Comparison of ENCODE assay signal across 9 cellular contexts in the genomic region with DNA sequence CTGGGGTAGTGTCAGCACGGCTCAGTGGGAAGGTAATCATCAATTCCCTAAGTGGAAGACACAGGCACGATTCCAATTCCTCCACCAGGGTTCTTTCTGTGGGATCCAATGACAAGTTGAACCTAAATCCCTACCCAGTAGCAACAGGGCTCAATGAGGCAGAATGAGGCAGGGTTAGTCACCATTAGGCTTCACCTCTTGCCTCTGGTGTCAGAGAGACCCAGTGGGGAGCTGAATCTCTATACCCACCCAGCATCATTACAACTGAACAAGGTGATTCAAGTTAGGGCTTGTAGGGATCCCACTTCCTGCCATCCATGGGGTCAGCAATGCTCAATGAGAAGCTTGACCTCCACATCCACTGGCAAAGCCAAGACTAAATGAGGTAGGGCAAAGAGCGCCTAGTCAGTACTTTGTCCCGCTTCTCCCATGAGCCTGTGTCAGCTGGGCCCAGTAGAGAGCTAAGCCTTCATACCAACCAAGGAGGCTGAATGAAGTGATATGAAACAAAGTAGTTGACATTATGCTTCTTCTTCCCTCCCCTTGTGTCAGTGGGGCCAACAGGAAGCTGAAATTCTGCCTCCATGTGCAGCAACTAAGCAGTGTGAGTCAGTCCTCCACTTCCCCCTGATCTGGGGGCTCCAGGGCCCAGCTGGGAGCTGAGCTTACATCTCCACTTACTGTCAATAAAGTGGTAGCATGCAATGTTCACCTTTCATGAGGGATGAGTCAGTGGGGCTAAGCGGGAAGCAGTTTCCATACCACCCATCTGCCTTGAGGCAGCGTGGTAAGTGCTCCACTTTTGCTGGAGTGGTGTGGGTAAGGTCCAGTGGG. TPM values are rescaled to one million over a fixed set of nuclear protein-coding genes. Genes with fewer than 3 reads are reported as not detected.
DNase-seq lines count a peak whose midpoint lies in the region; ATAC-seq and TF ChIP-seq lines count a peak whose summit lies in the region.
"Had no signal": no experiment of that assay in that cellular context is flagged by ENCODE, and none has a peak within 500 bp of the region (broad histone marks: within the 10 kb centered on the region; RNA-seq: fewer than 3 reads in every experiment).

No MANE protein-coding gene starts in this region.

- peak in 1 of 5 donors; percentile 23 for DNase-seq in CD4-positive, alpha-beta memory T cell
- DNase-seq in iris pigment epithelial cell (ENCODE audit: low read depth) (peak; percentile 45), mesenteric fat pad (ENCODE audit: low spot score) (no peak), upper lobe of right lung (no peak), cortex of kidney (lab: John Stamatoyannopoulos, UW) (no peak)

- no peak overlapping the region for H3K4me3 ChIP-seq in CD4-positive, alpha-beta memory T cell (ENCODE audit: low read length in 2 of 2)
- no peak overlapping the region for H3K4me3 ChIP-seq in upper lobe of right lung

- H3K4me1 ChIP-seq in CD4-positive, alpha-beta memory T cell (ENCODE audit: insufficient read depth, low read length), result no peaks in the 10 kb centered on the region
- no peaks in the 10 kb centered on the region for H3K4me1 ChIP-seq in upper lobe of right lung

- H3K4me1 Mint-ChIP-seq in CD4-positive, alpha-beta memory T cell, result peaks cover 0 to 12% (median 2%) of the 10 kb centered on the region in 4 donors
- no peaks in the 10 kb centered on the region for H3K4me1 Mint-ChIP-seq in IgD-negative memory B cell
- H3K4me1 Mint-ChIP-seq in activated T-helper 17 cell treated with anti-CD3 and anti-CD28 coated beads, Interleukin-2, amount 50 U/mL, for 72 hours, result no peaks in the 10 kb centered on the region

- no peaks in the 10 kb centered on the region for H3K27me3 Mint-ChIP-seq in CD4-positive, alpha-beta memory T cell
- peaks cover 2% of the 10 kb centered on the region for H3K27me3 Mint-ChIP-seq in IgD-negative memory B cell
- H3K27me3 Mint-ChIP-seq in activated T-helper 17 cell treated with anti-CD3 and anti-CD28 coated beads, Interleukin-2, amount 50 U/mL, for 72 hours, result no peaks in the 10 kb centered on the region

- peak; percentile 85 for ATAC-seq in activated T-helper 17 cell treated with anti-CD3 and anti-CD28 coated beads, Interleukin-2, amount 50 U/mL, for 72 hours (replicated peaks)
- no peak for ATAC-seq in upper lobe of right lung
- ATAC-seq in GM21360 (IDR thresholded peaks at IDR 0.05; ENCODE audit: unreplicated experiment), result no peak

- H3K36me3 Mint-ChIP-seq in CD4-positive, alpha-beta memory T cell, result no peaks in the 10 kb centered on the region
- H3K36me3 Mint-ChIP-seq in IgD-negative memory B cell, result peaks cover 1% of the 10 kb centered on the region
- H3K36me3 Mint-ChIP-seq in activated T-helper 17 cell treated with anti-CD3 and anti-CD28 coated beads, Interleukin-2, amount 50 U/mL, for 72 hours (ENCODE audit: low read depth), result no peaks in the 10 kb centered on the region

- no peaks in the 10 kb centered on the region for H3K9me3 ChIP-seq in CD4-positive, alpha-beta memory T cell (ENCODE audit: control insufficient read depth in 1 of 2, low read length in 2 of 2)
- no peaks in the 10 kb centered on the region for H3K9me3 ChIP-seq in upper lobe of right lung

- peak overlapping the region in 1 of 7 donors; percentile 42 for H3K27ac Mint-ChIP-seq in CD4-positive, alpha-beta memory T cell
- H3K27ac Mint-ChIP-seq in IgD-negative memory B cell, result no peak overlapping the region
- no peak overlapping the region for H3K27ac Mint-ChIP-seq in activated T-helper 17 cell treated with anti-CD3 and anti-CD28 coated beads, Interleukin-2, amount 50 U/mL, for 72 hours

- no peak overlapping the region for H3K27ac ChIP-seq in CD4-positive, alpha-beta memory T cell (ENCODE audit: low read depth, low read length)
- no peak overlapping the region for H3K27ac ChIP-seq in upper lobe of right lung
- H3K27ac ChIP-seq: KMS-11 had no signal

- peaks cover 0 to 2% (median 0%) of the 10 kb centered on the region in 8 donors for H3K9me3 Mint-ChIP-seq in CD4-positive, alpha-beta memory T cell
- no peaks in the 10 kb centered on the region for H3K9me3 Mint-ChIP-seq in IgD-negative memory B cell
- H3K9me3 Mint-ChIP-seq in activated T-helper 17 cell treated with anti-CD3 and anti-CD28 coated beads, Interleukin-2, amount 50 U/mL, for 72 hours, result no peaks in the 10 kb centered on the region

- no peaks in the 10 kb centered on the region for H3K27me3 ChIP-seq in CD4-positive, alpha-beta memory T cell (ENCODE audit: insufficient read depth, low read length)
- H3K27me3 ChIP-seq in upper lobe of right lung, result no peaks in the 10 kb centered on the region

- no peak for TF ChIP-seq CTCF in upper lobe of right lung (IDR thresholded peaks at IDR 0.05)

- no peaks in the 10 kb centered on the region for H3K36me3 ChIP-seq in CD4-positive, alpha-beta memory T cell (ENCODE audit: insufficient read depth, low read length)
- H3K36me3 ChIP-seq in upper lobe of right lung, result no peaks in the 10 kb centered on the region

- intact Hi-C loops in CD4-positive, alpha-beta memory T cell (cut with micrococcal nuclease), result no loop called here
- intact Hi-C loops in upper lobe of right lung (cut with DNase I), result no loop called here

- POLR2A ChIA-PET in CD4-positive, alpha-beta memory T cell (lab: Charles Lee; ENCODE audit: partially characterized antibody), result interaction anchor here (1.0 kb wide), 1 partner anchor 36 kb away, joined by 4 read pairs; a partner anchor contains a TSS

- CTCF ChIA-PET in CD4-positive, alpha-beta memory T cell (lab: Charles Lee; ENCODE audit: partially characterized antibody), result no interaction called here

- H3K4me3 Mint-ChIP-seq in CD4-positive, alpha-beta memory T cell, result peak overlapping the region; percentile 70 to 85 (median 81)
- H3K4me3 Mint-ChIP-seq in IgD-negative memory B cell, result peak overlapping the region in 3 of 4 donors; percentile 58 to 78 (median 75)
- H3K4me3 Mint-ChIP-seq in activated T-helper 17 cell treated with anti-CD3 and anti-CD28 coated beads, Interleukin-2, amount 50 U/mL, for 72 hours, result peak overlapping the region; percentile 61

RNA-seq across cellular contexts. Expression of a gene that starts 36.4 kb away (rescaled TPM):
- total RNA-seq in CD4-positive, alpha-beta memory T cell, result 10 to 100 TPM; 27.8 to 29.8 TPM
- polyA plus RNA-seq in CD4-positive, alpha-beta memory T cell, result 10 to 100 TPM in 1 of 2 donors, 1 to 10 TPM in 1; 9.1 to 14.4 TPM
- 22.6 TPM for polyA plus RNA-seq in IgD-negative memory B cell
- 10 to 100 TPM; 11.9 to 14.2 TPM for total RNA-seq in activated T-helper 17 cell treated with anti-CD3 and anti-CD28 coated beads, Interleukin-2, amount 50 U/mL, for 72 hours
- total RNA-seq in mesenteric fat pad (10.9 TPM), upper lobe of right lung (18.0 TPM)

RNA-seq across cellular contexts. Expression of a gene that starts 51.2 kb away (rescaled TPM):
- 1 to 10 TPM; 2.3 to 2.7 TPM for total RNA-seq in CD4-positive, alpha-beta memory T cell
- 1 to 10 TPM; 1.2 to 1.6 TPM for polyA plus RNA-seq in CD4-positive, alpha-beta memory T cell
- polyA plus RNA-seq in IgD-negative memory B cell, result 3.1 TPM
- total RNA-seq in activated T-helper 17 cell treated with anti-CD3 and anti-CD28 coated beads, Interleukin-2, amount 50 U/mL, for 72 hours, result 1 to 10 TPM; 2.2 to 5.5 TPM
- total RNA-seq in mesenteric fat pad (not detected), upper lobe of right lung (0.78 TPM)

RNA-seq across cellular contexts. Expression of a gene that starts 51.4 kb away (rescaled TPM):
- not detected for total RNA-seq in CD4-positive, alpha-beta memory T cell
- not detected for polyA plus RNA-seq in CD4-positive, alpha-beta memory T cell
- not detected for polyA plus RNA-seq in IgD-negative memory B cell
- total RNA-seq in activated T-helper 17 cell treated with anti-CD3 and anti-CD28 coated beads, Interleukin-2, amount 50 U/mL, for 72 hours, result not detected
- total RNA-seq in mesenteric fat pad (not detected), upper lobe of right lung (not detected)
